Comparison of ENCODE assay signal across 8 cellular contexts in the genomic region with DNA sequence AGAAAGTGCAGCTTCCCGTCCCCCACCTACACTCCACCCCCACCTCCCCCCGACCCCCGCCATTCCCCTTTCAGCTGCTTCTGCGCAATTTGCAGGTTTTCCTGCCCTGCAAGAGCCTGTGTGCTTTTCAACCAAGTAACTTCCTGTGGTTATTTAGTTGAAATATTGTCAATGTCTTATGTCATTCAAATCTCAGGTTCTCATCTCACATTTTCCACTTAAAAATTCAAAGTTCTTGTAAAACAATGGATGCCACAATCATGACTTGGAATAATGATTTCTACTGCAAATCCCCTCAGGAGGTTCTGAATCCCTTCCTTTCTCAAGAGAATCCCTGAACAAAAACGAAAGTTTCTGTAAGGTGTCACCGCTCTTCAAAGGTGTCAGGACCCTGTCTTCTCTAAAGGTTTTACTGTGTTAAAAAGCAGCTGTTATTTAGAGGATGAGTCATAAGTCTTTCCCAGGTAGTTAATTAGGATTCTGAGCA. TPM values are rescaled to one million over a fixed set of nuclear protein-coding genes. Genes with fewer than 3 reads are reported as not detected.
DNase-seq lines count a peak whose midpoint lies in the region; ATAC-seq and TF ChIP-seq lines count a peak whose summit lies in the region.

No MANE protein-coding gene starts in this region.

- peaks cover 4% of the 10 kb centered on the region for H3K36me3 Mint-ChIP-seq in endothelial cell (ENCODE audit: low read depth, unreplicated experiment)

- peaks cover 27% of the 10 kb centered on the region for H3K27me3 Mint-ChIP-seq in endothelial cell (ENCODE audit: unreplicated experiment)

- H3K27ac Mint-ChIP-seq in endothelial cell (ENCODE audit: unreplicated experiment) = peak overlapping the region; percentile 95

- peak overlapping the region; percentile 98 for H3K27ac ChIP-seq in WERI-Rb-1
- peak overlapping the region; percentile 89 to 98 (median 92) for H3K27ac ChIP-seq in gastrocnemius medialis

- intact Hi-C loops in gastrocnemius medialis (cut with DNase I; ENCODE audit: low total_unique reads) = loop anchor here (2.0 to 5.0 kb wide), 4 partner anchors 121 to 514 kb away; a partner anchor contains a TSS

- H3K36me3 ChIP-seq in WERI-Rb-1 = peaks cover 4% of the 10 kb centered on the region
- no peaks in the 10 kb centered on the region for H3K36me3 ChIP-seq in gastrocnemius medialis

- TF ChIP-seq CTCF in WERI-Rb-1 (IDR thresholded peaks at IDR 0.05; ENCODE audit: low read depth, low read length) = no peak
- no peak for TF ChIP-seq CTCF in endothelial cell (IDR thresholded peaks at IDR 0.05; ENCODE audit: unreplicated experiment)
- no peak for TF ChIP-seq CTCF in gastrocnemius medialis (IDR thresholded peaks at IDR 0.05 in 4 of 5, conservative IDR thresholded peaks at IDR 0.05 in 1 of 5)

- H3K9me3 ChIP-seq in WERI-Rb-1 (ENCODE audit: severe bottlenecking) (no peaks in the 10 kb centered on the region), gastrocnemius medialis (no peaks in the 10 kb centered on the region)

- DNase-seq in SIG-M5 treated with dmso at 0.1 percent for 504 hours (lab: John Stamatoyannopoulos, UW; ENCODE audit: unreplicated experiment) (peak; percentile 58), SIG-M5 (lab: John Stamatoyannopoulos, UW) (no peak), WERI-Rb-1 (no peak), endothelial cell (ENCODE audit: low spot score) (peak; percentile 17), gastrocnemius medialis (no peak), HUDEP-2 (lab: John Stamatoyannopoulos, UW; ENCODE audit: unreplicated experiment in 76 of 76) (no peak)

- in situ Hi-C loops in gastrocnemius medialis (cut with MboI; ENCODE audit: low sequenced_read_pairs in 4 of 4) = no loop called here

- peaks cover 18 to 31% of the 10 kb centered on the region in 2 donors for H3K4me1 ChIP-seq in gastrocnemius medialis

- peak overlapping the region; percentile 82 for H3K4me3 Mint-ChIP-seq in endothelial cell (ENCODE audit: unreplicated experiment)

- H3K4me1 Mint-ChIP-seq in endothelial cell (ENCODE audit: unreplicated experiment) = peaks cover 31% of the 10 kb centered on the region

- TF ChIP-seq POLR2A in gastrocnemius medialis (IDR thresholded peaks at IDR 0.05) = no peak

- H3K4me3 ChIP-seq in WERI-Rb-1 (ENCODE audit: low read depth, low read length) (peak overlapping the region; percentile 86), gastrocnemius medialis (peak overlapping the region in 3 of 4 donors; percentile 72 to 80 (median 78))

- H3K27me3 ChIP-seq in WERI-Rb-1 (ENCODE audit: insufficient read depth, low read depth, severe bottlenecking) = no peaks in the 10 kb centered on the region
- no peaks in the 10 kb centered on the region for H3K27me3 ChIP-seq in gastrocnemius medialis

- H3K9me3 Mint-ChIP-seq in endothelial cell (ENCODE audit: unreplicated experiment) = no peaks in the 10 kb centered on the region

- no peak for ATAC-seq in gastrocnemius medialis
- no peak for ATAC-seq in GM18519 (IDR thresholded peaks at IDR 0.05; ENCODE audit: low FRiP score, unreplicated experiment)
- ATAC-seq in HG03139 (IDR thresholded peaks at IDR 0.05; ENCODE audit: unreplicated experiment) = no peak

RNA-seq across cellular contexts. Expression of a gene that starts 31.6 kb away (rescaled TPM):
- total RNA-seq in endothelial cell (ENCODE audit: unreplicated experiment) (64.6 TPM), gastrocnemius medialis (10 to 100 TPM; 20.2 to 39.5 (median 28.4) TPM)

RNA-seq across cellular contexts. Expression of a gene that starts 31.8 kb away (rescaled TPM):
- total RNA-seq in endothelial cell (ENCODE audit: unreplicated experiment) = 1.8 TPM
- total RNA-seq in gastrocnemius medialis = 1 to 10 TPM in 1 of 4 donors, under 1 TPM in 1, not detected in 2; 0.33 to 3.8 TPM

RNA-seq across cellular contexts. Expression of a gene that starts 42.3 kb away (rescaled TPM):
- total RNA-seq in endothelial cell (ENCODE audit: unreplicated experiment) (0.13 TPM), gastrocnemius medialis (under 1 TPM in 1 of 4 donors, not detected in 3; 0.12 TPM)

Comparison
In these comparisons a context has a peak if more than half of its experiments do, and no peak if none do; other contexts are left out.
1. DNase-seq: peak in SIG-M5 treated with dmso at 0.1 percent for 504 hours (single experiment) and endothelial cell (single experiment); none in SIG-M5 (single experiment), WERI-Rb-1 (single experiment), gastrocnemius medialis (0 of 2) and HUDEP-2 (0 of 76).